ENCODE assay signal across 14 cellular contexts in the genomic region with DNA sequence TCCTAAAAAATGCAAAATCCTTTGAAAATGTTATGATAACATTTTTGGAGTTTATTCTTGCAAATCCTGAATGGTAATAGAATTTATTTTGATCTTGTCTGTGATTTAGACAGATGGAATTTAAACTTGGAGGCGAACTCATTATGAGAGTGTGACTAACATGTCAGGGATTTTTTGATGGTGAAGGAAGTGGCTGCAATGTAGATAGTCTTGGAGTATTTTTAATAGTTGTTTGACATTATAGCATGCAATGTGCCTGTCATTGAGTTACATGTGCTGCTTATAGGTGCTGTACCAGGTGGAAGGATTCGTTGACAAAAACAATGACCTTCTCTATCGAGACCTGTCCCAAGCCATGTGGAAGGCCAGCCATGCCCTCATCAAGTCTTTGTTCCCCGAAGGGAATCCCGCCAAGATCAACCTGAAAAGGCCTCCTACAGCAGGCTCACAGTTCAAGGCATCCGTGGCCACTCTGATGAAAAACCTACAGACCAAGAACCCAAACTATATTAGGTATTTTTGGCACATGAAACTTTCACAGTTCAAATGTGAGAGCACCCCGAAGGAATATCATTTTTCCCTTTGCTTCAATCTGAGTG.
A peak's percentile ranks its signal among the peaks of the same experiment; 100 is the strongest.
DNase-seq lines count a peak whose midpoint lies in the region; ATAC-seq and TF ChIP-seq lines count a peak whose summit lies in the region.
"Had no signal": no experiment of that assay in that cellular context is flagged by ENCODE, and none has a peak within 500 bp of the region (broad histone marks: within the 10 kb centered on the region; RNA-seq: fewer than 3 reads in every experiment).

No MANE protein-coding gene starts in this region.

- H3K36me3 Mint-ChIP-seq in activated naive CD4-positive, alpha-beta T cell treated with anti-CD3 and anti-CD28 coated beads, Interleukin-2, amount 50 U/mL, for 72 hours = peaks cover 0 to 6% of the 10 kb centered on the region in 2 donors

- no peak for TF ChIP-seq CTCF in foreskin keratinocyte (conservative IDR thresholded peaks at IDR 0.05)
- no peak for TF ChIP-seq CTCF in thoracic aorta (IDR thresholded peaks at IDR 0.05)
- TF ChIP-seq CTCF in uterus (IDR thresholded peaks at IDR 0.05) = no peak
- TF ChIP-seq CTCF in body of pancreas (IDR thresholded peaks at IDR 0.05) = no peak

- H3K27me3 ChIP-seq in foreskin keratinocyte (no peaks in the 10 kb centered on the region), thoracic aorta (replicated peaks; ENCODE audit: insufficient read depth) (no peaks in the 10 kb centered on the region), uterus (no peaks in the 10 kb centered on the region), body of pancreas (no peaks in the 10 kb centered on the region)
- H3K27me3 ChIP-seq: colonic mucosa had no signal

- H3K4me1 ChIP-seq in foreskin keratinocyte (peaks cover 29% of the 10 kb centered on the region), thoracic aorta (ENCODE audit: control insufficient read depth in 1 of 2, low read depth in 2 of 2) (peaks cover 17 to 37% of the 10 kb centered on the region in 2 donors), uterus (no peaks in the 10 kb centered on the region), body of pancreas (peaks cover 18% of the 10 kb centered on the region)
- H3K4me1 ChIP-seq: colonic mucosa had no signal

- no peak overlapping the region for H3K27ac ChIP-seq in foreskin keratinocyte
- peak overlapping the region; percentile 46 to 60 for H3K27ac ChIP-seq in thoracic aorta
- H3K27ac ChIP-seq in uterus = no peak overlapping the region
- no peak overlapping the region for H3K27ac ChIP-seq in body of pancreas
- H3K27ac ChIP-seq: colonic mucosa, VCaP had no signal

- ATAC-seq in activated naive CD4-positive, alpha-beta T cell treated with anti-CD3 and anti-CD28 coated beads, Interleukin-2, amount 50 U/mL, for 72 hours = peak; percentile 49 to 78
- ATAC-seq in foreskin keratinocyte = peak; percentile 73
- no peak for ATAC-seq in thoracic aorta (ENCODE audit: insufficient number of reproducible peaks, low FRiP score, low read depth)
- no peak for ATAC-seq in GM18870 (IDR thresholded peaks at IDR 0.05; ENCODE audit: unreplicated experiment)
- no peak for ATAC-seq in body of pancreas
- ATAC-seq: K562 had no signal

- 81 to 90% methylated on average over 7 of the region's 7 CpGs for WGBS in body of pancreas, 2 donors

- DNase-seq in activated naive CD4-positive, alpha-beta T cell treated with anti-CD3 and anti-CD28 coated beads, Interleukin-2, amount 50 U/mL, for 72 hours (ENCODE audit: low spot score in 2 of 2) = no peak
- DNase-seq in activated naive CD4-positive, alpha-beta T cell treated with Interleukin-2 at 50 U/mL for 16 hours = no peak
- peak; percentile 69 for DNase-seq in amniotic epithelial cell (ENCODE audit: low read depth)
- peak; percentile 46 to 70 for DNase-seq in foreskin keratinocyte
- no peak for DNase-seq in thoracic aorta (ENCODE audit: low spot score)
- DNase-seq in uterus = no peak
- DNase-seq in body of pancreas = no peak
- DNase-seq: colonic mucosa, GF-D8, hippocampal formation, mesendoderm had no signal

- H3K27ac Mint-ChIP-seq in activated naive CD4-positive, alpha-beta T cell treated with anti-CD3 and anti-CD28 coated beads, Interleukin-2, amount 50 U/mL, for 72 hours = no peak overlapping the region

- peak overlapping the region; percentile 4 for H3K4me3 ChIP-seq in thoracic aorta
- no peak overlapping the region for H3K4me3 ChIP-seq in uterus
- H3K4me3 ChIP-seq in body of pancreas = no peak overlapping the region
- H3K4me3 ChIP-seq: colonic mucosa, K562 had no signal

- H3K36me3 ChIP-seq in thoracic aorta (no peaks in the 10 kb centered on the region), uterus (no peaks in the 10 kb centered on the region), body of pancreas (replicated peaks in 1 of 2; ENCODE audit: insufficient read depth in 1 of 2, low read depth in 2 of 2) (peaks cover 9 to 23% of the 10 kb centered on the region in 2 donors)
- H3K36me3 ChIP-seq: colonic mucosa had no signal

- TF ChIP-seq POLR2A in uterus (IDR thresholded peaks at IDR 0.05) (no peak), body of pancreas (IDR thresholded peaks at IDR 0.05) (no peak)

- H3K9me3 Mint-ChIP-seq in activated naive CD4-positive, alpha-beta T cell treated with anti-CD3 and anti-CD28 coated beads, Interleukin-2, amount 50 U/mL, for 72 hours = no peaks in the 10 kb centered on the region

- H3K9me3 ChIP-seq in thoracic aorta (no peaks in the 10 kb centered on the region), uterus (no peaks in the 10 kb centered on the region), body of pancreas (no peaks in the 10 kb centered on the region)
- H3K9me3 ChIP-seq: colonic mucosa had no signal

- intact Hi-C loops in uterus (cut with DNase I; ENCODE audit: low total_unique reads) = no loop called here
- intact Hi-C loops in body of pancreas (cut with DNase I) = no loop called here

Comparison
In these comparisons a context has a peak if more than half of its experiments do, and no peak if none do; other contexts are left out.
1. ATAC-seq: peak in activated naive CD4-positive, alpha-beta T cell treated with anti-CD3 and anti-CD28 coated beads, Interleukin-2, amount 50 U/mL, for 72 hours (2 of 2) and foreskin keratinocyte (single experiment); none in thoracic aorta (single experiment), GM18870 (single experiment) and body of pancreas (single experiment).
2. DNase-seq: peak in amniotic epithelial cell (single experiment) and foreskin keratinocyte (2 of 2); none in activated naive CD4-positive, alpha-beta T cell treated with anti-CD3 and anti-CD28 coated beads, Interleukin-2, amount 50 U/mL, for 72 hours (0 of 2), activated naive CD4-positive, alpha-beta T cell treated with Interleukin-2 at 50 U/mL for 16 hours (single experiment), thoracic aorta (single experiment), uterus (0 of 2) and body of pancreas (0 of 4).
3. H3K27ac ChIP-seq: peak in thoracic aorta (2 of 2); none in foreskin keratinocyte (single experiment), uterus (0 of 2) and body of pancreas (0 of 4).